ENCODE assay signal across 15 cellular contexts in genomic region chr10:77533887-77534278, GRCh38.
DNase-seq lines count a peak whose midpoint lies in the region; ATAC-seq, FAIRE-seq and TF ChIP-seq lines count a peak whose summit lies in the region.
"Had no signal": no experiment of that assay in that cellular context is flagged by ENCODE, and none has a peak within 500 bp of the region (broad histone marks: within the 10 kb centered on the region; RNA-seq: fewer than 3 reads in every experiment).

No MANE protein-coding gene starts in this region.

- H3K27me3 ChIP-seq in liver (ENCODE audit: control insufficient read depth in 4 of 4, insufficient read depth in 4 of 4, low read length in 3 of 4), result no peaks in the 10 kb centered on the region
- peaks cover 1 to 9% of the 10 kb centered on the region in 2 experiments; a peak in 4 of 5 replicates for H3K27me3 ChIP-seq in HepG2 (ENCODE audit: control insufficient read depth in 1 of 2, insufficient read depth in 2 of 2, low read length in 2 of 2)
- H3K27me3 ChIP-seq in PC-3 (ENCODE audit: low read length), result no peaks in the 10 kb centered on the region
- no peaks in the 10 kb centered on the region for H3K27me3 ChIP-seq in testis
- H3K27me3 ChIP-seq in effector memory CD4-positive, alpha-beta T cell (replicated peaks; ENCODE audit: control insufficient read depth, insufficient read depth, low read length, poor library complexity, severe bottlenecking), result no peaks in the 10 kb centered on the region

- intact Hi-C loops in HepG2 (cut with micrococcal nuclease; ENCODE audit: unreplicated experiment) (no loop called here), PC-3 (cut with micrococcal nuclease) (no loop called here), kidney (cut with DNase I) (no loop called here), testis (cut with DNase I; ENCODE audit: low total_unique reads) (no loop called here)

- no peaks in the 10 kb centered on the region for H3K79me2 ChIP-seq in HepG2 (ENCODE audit: insufficient read depth, low read length)
- peaks cover 74% of the 10 kb centered on the region for H3K79me2 ChIP-seq in PC-3 (ENCODE audit: low read length)

- ATAC-seq in HepG2, result no peak
- no peak for ATAC-seq in PC-3
- ATAC-seq: activated naive CD8-positive, alpha-beta T cell treated with anti-CD3 and anti-CD28 coated beads, Interleukin-2, amount 50 U/mL, for 24 hours; T-helper 17 cell had no signal

- H3K4me3 ChIP-seq in liver (ENCODE audit: low read depth in 1 of 3, low read length in 3 of 3) (no peak overlapping the region), HepG2 (replicated peaks in 1 of 3; ENCODE audit: insufficient read depth in 1 of 3, low read depth in 2 of 3, low read length in 3 of 3) (no peak overlapping the region), PC-3 (ENCODE audit: low read length) (no peak overlapping the region), kidney (ENCODE audit: low read length in 2 of 2) (no peak overlapping the region), testis (no peak overlapping the region)
- no peak overlapping the region for H3K4me3 ChIP-seq in effector memory CD4-positive, alpha-beta T cell (ENCODE audit: insufficient read depth, low read depth, low read length, poor library complexity, severe bottlenecking)

- 18% methylated on average over 1 of the region's 1 CpG for WGBS in liver
- 0% methylated on average over 1 of the region's 1 CpG for WGBS in HepG2 (ENCODE audit: low lambda C conversion rate)
- 40 to 60% methylated on average over 1 of the region's 1 CpG for WGBS in testis, 2 donors

- CTCF ChIA-PET in HepG2 (lab: Yijun Ruan, JAX; ENCODE audit: low intra/inter-chr PET ratio, low total read pairs), result no interaction called here
- CTCF ChIA-PET in PC-3 (lab: Charles Lee), result interaction anchor here (0.6 kb wide), 1 partner anchor 389 kb away, joined by 3 read pairs; no protein-coding TSS in a partner anchor

- no peak for FAIRE-seq in HepG2 (lab: Jason Lieb, UNC)
- FAIRE-seq in kidney (lab: Jason Lieb, UNC), result no peak

- TF ChIP-seq EP300 in HepG2 (IDR thresholded peaks at IDR 0.05; ENCODE audit: low read depth in 2 of 2, low read length in 2 of 2) (no peak), HepG2 (CRISPR knock-in tag; IDR thresholded peaks at IDR 0.05; ENCODE audit: borderline replicate concordance) (no peak)

- peaks cover 4% of the 10 kb centered on the region for H3F3A ChIP-seq in PC-3 (ENCODE audit: low read length, unreplicated experiment)

- no peaks in the 10 kb centered on the region for H4K20me1 ChIP-seq in HepG2 (ENCODE audit: insufficient read depth, low read length)
- H4K20me1 ChIP-seq in PC-3 (ENCODE audit: low read length), result no peaks in the 10 kb centered on the region

- TF ChIP-seq CTCF in liver (IDR thresholded peaks at IDR 0.05; ENCODE audit: low read depth, low read length, missing input control), result no peak
- no peak for TF ChIP-seq CTCF in HepG2 (CRISPR knock-in tag; IDR thresholded peaks at IDR 0.05)
- no peak for TF ChIP-seq CTCF in PC-3 (conservative IDR thresholded peaks at IDR 0.05; ENCODE audit: low read depth, low read length)
- no peak for TF ChIP-seq CTCF in kidney (IDR thresholded peaks at IDR 0.05; ENCODE audit: borderline replicate concordance, extremely low read depth, insufficient read depth)
- no peak for TF ChIP-seq CTCF in testis (IDR thresholded peaks at IDR 0.05)

- BruUV-seq in HepG2 (replicated peaks; lab: Mats Ljungman, UMichigan) (no TSS peak), PC-3 (replicated peaks; lab: Mats Ljungman, UMichigan) (no TSS peak)

- no peaks in the 10 kb centered on the region for H3K9me2 ChIP-seq in PC-3 (replicated peaks; ENCODE audit: low read length)

- DNase-seq in HepG2 (ENCODE audit: low spot score), result no peak
- DNase-seq in PC-3, result peak; percentile 83
- no peak for DNase-seq in kidney
- DNase-seq in testis, result no peak
- DNase-seq in nucleus accumbens (lab: John Stamatoyannopoulos, UW), result no peak
- no peak for DNase-seq in effector memory CD4-positive, alpha-beta T cell
- DNase-seq in erythroblast (lab: John Stamatoyannopoulos, UW), result no peak
- DNase-seq: activated CD4-positive, alpha-beta T cell treated with anti-CD3 and anti-CD28 coated beads, Interleukin-2, amount 50 U/mL, for 1 hour; activated naive CD8-positive, alpha-beta T cell treated with anti-CD3 and anti-CD28 coated beads, Interleukin-2, amount 50 U/mL, for 24 hours; activated T-cell treated with anti-CD3 and anti-CD28 coated beads, Interleukin-2, amount 50 U/mL, for 24 hours; cerebellar nuclear complex; HCEC 1CT; T-helper 17 cell had no signal

- no peaks in the 10 kb centered on the region for H3K36me3 ChIP-seq in liver (ENCODE audit: control insufficient read depth in 4 of 4, insufficient read depth in 3 of 4, low read depth in 1 of 4, low read length in 3 of 4)
- no peaks in the 10 kb centered on the region for H3K36me3 ChIP-seq in HepG2 (replicated peaks in 1 of 2; ENCODE audit: control insufficient read depth in 1 of 2, insufficient read depth in 2 of 2, low read length in 2 of 2)
- H3K36me3 ChIP-seq in PC-3 (ENCODE audit: low read depth, low read length), result no peaks in the 10 kb centered on the region
- H3K36me3 ChIP-seq in kidney (ENCODE audit: control insufficient read depth in 1 of 2, insufficient read depth in 2 of 2, low read length in 2 of 2), result no peaks in the 10 kb centered on the region
- H3K36me3 ChIP-seq in testis (ENCODE audit: low read depth, missing control alignments), result no peaks in the 10 kb centered on the region
- no peaks in the 10 kb centered on the region for H3K36me3 ChIP-seq in effector memory CD4-positive, alpha-beta T cell (ENCODE audit: control insufficient read depth, insufficient read depth, low read length)
- H3K36me3 ChIP-seq: neutrophil had no signal

- in situ Hi-C loops in HepG2 (cut with HindIII; ENCODE audit: extremely low pct_ligation_motif_present, low pct_unique_long_range_greater_than_20kb), result no loop called here

- H3K9me3 ChIP-seq in liver (ENCODE audit: control insufficient read depth in 4 of 4, low read length in 3 of 4) (no peaks in the 10 kb centered on the region), HepG2 (ENCODE audit: low read length) (no peaks in the 10 kb centered on the region), PC-3 (ENCODE audit: low read length) (no peaks in the 10 kb centered on the region), kidney (ENCODE audit: control insufficient read depth in 1 of 2, low read length in 2 of 2) (no peaks in the 10 kb centered on the region), testis (no peaks in the 10 kb centered on the region)
- H3K9me3 ChIP-seq in effector memory CD4-positive, alpha-beta T cell (ENCODE audit: control insufficient read depth, low read length), result no peaks in the 10 kb centered on the region
- H3K9me3 ChIP-seq: neutrophil had no signal

- POLR2A ChIA-PET in HepG2 (lab: Yijun Ruan, JAX), result no interaction called here
- POLR2A ChIA-PET in PC-3 (lab: Charles Lee; ENCODE audit: unreplicated experiment), result interaction anchor here (0.6 kb wide), 2 partner anchors 20 to 128 kb away, joined by 3 read pairs; no protein-coding TSS in a partner anchor

- H2AFZ ChIP-seq in HepG2 (ENCODE audit: low read length) (no peak overlapping the region), PC-3 (ENCODE audit: low read length) (no peak overlapping the region)

- H3K27ac ChIP-seq in liver (ENCODE audit: low read depth in 1 of 2, low read length in 2 of 2) (peak overlapping the region; percentile 29 to 76), HepG2 (ENCODE audit: extremely low read length, insufficient read depth, low read length) (no peak overlapping the region), PC-3 (ENCODE audit: low read length) (peak overlapping the region; percentile 10), kidney (ENCODE audit: low read depth in 2 of 2, low read length in 2 of 2) (peak overlapping the region; percentile 32 to 59), testis (no peak overlapping the region)
- no peak overlapping the region for H3K27ac ChIP-seq in effector memory CD4-positive, alpha-beta T cell (ENCODE audit: insufficient read depth, low read length, poor library complexity, severe bottlenecking)
- H3K27ac ChIP-seq: neutrophil had no signal

- no peak for TF ChIP-seq POLR2A in HepG2 (IDR thresholded peaks at IDR 0.05; ENCODE audit: insufficient read depth in 1 of 2, low read depth in 2 of 2, low read length in 2 of 2)
- TF ChIP-seq POLR2A in testis (IDR thresholded peaks at IDR 0.05), result no peak
- no peak for TF ChIP-seq POLR2A in erythroblast (IDR thresholded peaks at IDR 0.05; ENCODE audit: low read length)

- H3K9ac ChIP-seq in liver (ENCODE audit: low read depth in 1 of 2, low read length in 2 of 2) (no peak overlapping the region), HepG2 (ENCODE audit: insufficient read depth, low read depth, low read length) (no peak overlapping the region), PC-3 (ENCODE audit: low read length) (no peak overlapping the region), kidney (ENCODE audit: low read length in 2 of 2) (no peak overlapping the region)

- TF ChIP-seq RAD21 in liver (IDR thresholded peaks at IDR 0.05) (no peak), HepG2 (CRISPR knock-in tag; IDR thresholded peaks at IDR 0.05) (no peak)

- H3K4me1 ChIP-seq in liver (ENCODE audit: control insufficient read depth in 4 of 4, insufficient read depth in 4 of 4, low read length in 3 of 4) (peaks cover 7 to 37% (median 28%) of the 10 kb centered on the region in 4 donors), HepG2 (ENCODE audit: insufficient read depth, low read length) (0 out of 2 replicates have a peak, but pooled peaks cover 9% of the 10 kb centered on the region), PC-3 (ENCODE audit: insufficient read depth, low read length) (peaks cover 69% of the 10 kb centered on the region), kidney (ENCODE audit: control insufficient read depth in 1 of 2, insufficient read depth in 1 of 2, low read depth in 1 of 2, low read length in 2 of 2) (peaks cover 21 to 39% of the 10 kb centered on the region in 2 donors), testis (no peaks in the 10 kb centered on the region)
- no peaks in the 10 kb centered on the region for H3K4me1 ChIP-seq in effector memory CD4-positive, alpha-beta T cell (ENCODE audit: control insufficient read depth, insufficient read depth, low read length, poor library complexity, severe bottlenecking)

- H3K4me2 ChIP-seq in HepG2 (ENCODE audit: low read depth, low read length) (no peak overlapping the region), PC-3 (ENCODE audit: low read length) (peak overlapping the region; percentile 14)

TF ChIP-seq in liver, 16 proteins besides CTCF, POLR2A, EP300 and RAD21:
- TF ChIP-seq YY1 (IDR thresholded peaks at IDR 0.05), result no peak
- TF ChIP-seq RXRA (IDR thresholded peaks at IDR 0.05), result peak in 1 of 2 donors; percentile 8
TF ChIP-seq in liver: peak in this region for 1.

Comparison
In these comparisons a context has a peak if more than half of its experiments do, and no peak if none do; other contexts are left out.
1. H3K27ac ChIP-seq: peak in liver (2 of 2), PC-3 (single experiment) and kidney (2 of 2); none in HepG2 (single experiment), testis (0 of 2) and effector memory CD4-positive, alpha-beta T cell (single experiment).